Comparison of ENCODE assay signal across 9 cellular contexts in the genomic region with DNA sequence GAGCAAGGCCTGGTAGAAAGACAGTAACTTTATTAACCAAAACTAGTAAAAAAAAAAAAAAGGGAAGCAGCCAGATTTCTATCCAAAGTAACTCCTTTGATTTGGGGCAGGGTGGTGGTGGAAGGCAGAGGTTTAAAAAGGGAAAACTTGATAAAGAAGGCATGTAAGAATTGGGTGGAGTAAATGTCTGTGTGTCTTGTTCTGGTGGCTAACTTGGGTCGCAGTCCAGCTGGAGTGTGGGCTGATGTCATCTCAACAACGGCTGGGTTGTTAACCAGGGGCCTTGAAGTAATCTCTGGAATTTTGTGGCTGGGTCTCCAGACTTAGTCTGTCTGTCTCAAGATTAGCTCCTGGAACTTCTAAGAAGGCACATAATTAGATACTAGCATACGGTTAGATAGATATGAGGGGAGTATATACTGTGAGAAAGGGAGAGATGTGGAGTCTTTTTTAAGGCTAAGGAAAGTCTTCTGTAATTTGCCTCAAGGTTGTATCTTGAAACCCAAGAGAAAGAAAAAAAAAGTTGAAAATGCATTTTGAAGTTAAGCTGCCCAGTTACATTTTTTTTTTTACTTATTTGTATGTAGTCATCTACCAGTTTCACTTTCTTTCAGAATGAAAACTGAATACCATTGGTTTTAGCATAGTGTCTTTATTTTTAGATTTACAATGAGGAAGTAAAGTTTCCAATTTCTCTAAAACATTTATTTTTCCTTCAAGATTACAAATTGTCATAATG. TPM values are rescaled to one million over a fixed set of nuclear protein-coding genes. Genes with fewer than 3 reads are reported as not detected.
A peak's percentile ranks its signal among the peaks of the same experiment; 100 is the strongest.
DNase-seq lines count a peak whose midpoint lies in the region; ATAC-seq, FAIRE-seq and TF ChIP-seq lines count a peak whose summit lies in the region.
"Had no signal": no experiment of that assay in that cellular context is flagged by ENCODE, and none has a peak within 500 bp of the region (broad histone marks: within the 10 kb centered on the region; RNA-seq: fewer than 3 reads in every experiment).

No MANE protein-coding gene starts in this region.

- CTCF ChIA-PET in HEK293T (lab: Yijun Ruan, JAX), result interaction anchor here (0.6 to 1.0 kb wide), 2 partner anchors 22 kb away, joined by 3 read pairs; no protein-coding TSS in a partner anchor

- peak overlapping the region; percentile 22 for H3K27ac Mint-ChIP-seq in activated naive CD8-positive, alpha-beta T cell treated with anti-CD3 and anti-CD28 coated beads, Interleukin-2, amount 10 ng/mL, durations not matched to agents 7 days and 5 days

- POLR2A ChIA-PET in activated naive CD8-positive, alpha-beta T cell treated with anti-CD3 and anti-CD28 coated beads, Interleukin-2, amount 10 ng/mL, durations not matched to agents 7 days and 5 days (lab: Charles Lee), result no interaction called here
- POLR2A ChIA-PET in HEK293T (lab: Yijun Ruan, JAX), result no interaction called here

- TF ChIP-seq POLR2A in vagina (IDR thresholded peaks at IDR 0.05), result no peak

- H3K4me1 Mint-ChIP-seq in activated naive CD8-positive, alpha-beta T cell treated with anti-CD3 and anti-CD28 coated beads, Interleukin-2, amount 10 ng/mL, durations not matched to agents 7 days and 5 days, result peaks cover 8% of the 10 kb centered on the region

- no peak overlapping the region for H3K4me3 Mint-ChIP-seq in activated naive CD8-positive, alpha-beta T cell treated with anti-CD3 and anti-CD28 coated beads, Interleukin-2, amount 10 ng/mL, durations not matched to agents 7 days and 5 days

- no peaks in the 10 kb centered on the region for H3K27me3 Mint-ChIP-seq in activated naive CD8-positive, alpha-beta T cell treated with anti-CD3 and anti-CD28 coated beads, Interleukin-2, amount 10 ng/mL, durations not matched to agents 7 days and 5 days

- no peaks in the 10 kb centered on the region for H3K36me3 ChIP-seq in vagina

- intact Hi-C loops in vagina (cut with DNase I), result no loop called here

- H3K27ac ChIP-seq in vagina, result no peak overlapping the region

- H3K9me3 Mint-ChIP-seq in activated naive CD8-positive, alpha-beta T cell treated with anti-CD3 and anti-CD28 coated beads, Interleukin-2, amount 10 ng/mL, durations not matched to agents 7 days and 5 days, result peaks cover 3% of the 10 kb centered on the region

- no peak for TF ChIP-seq CTCF in vagina (IDR thresholded peaks at IDR 0.05)

- FAIRE-seq in GM19239 (lab: Jason Lieb, UNC), result peak; percentile 82

- H3K36me3 Mint-ChIP-seq in activated naive CD8-positive, alpha-beta T cell treated with anti-CD3 and anti-CD28 coated beads, Interleukin-2, amount 10 ng/mL, durations not matched to agents 7 days and 5 days, result peaks cover 4% of the 10 kb centered on the region

- no peaks in the 10 kb centered on the region for H3K27me3 ChIP-seq in vagina
- H3K27me3 ChIP-seq: body of pancreas had no signal

- H3K9me3 ChIP-seq in vagina, result peaks cover 5% of the 10 kb centered on the region
- H3K9me3 ChIP-seq: body of pancreas had no signal

- H3K4me1 ChIP-seq in vagina, result no peaks in the 10 kb centered on the region

- ATAC-seq in HG03159 (IDR thresholded peaks at IDR 0.05; ENCODE audit: unreplicated experiment), result peak; percentile 88
- no peak for ATAC-seq in activated naive CD8-positive, alpha-beta T cell treated with anti-CD3 and anti-CD28 coated beads, Interleukin-2, amount 10 ng/mL, durations not matched to agents 7 days and 5 days (ENCODE audit: low read depth)
- ATAC-seq: body of pancreas had no signal

- DNase-seq in AG20443 (ENCODE audit: low spot score) (peak; percentile 54), GM19239 (ENCODE audit: insufficient read length, low spot score) (no peak), renal cortical epithelial cell (ENCODE audit: low read depth) (peak; percentile 64), HEK293T (ENCODE audit: extremely low spot score) (no peak), vagina (ENCODE audit: extremely low spot score in 2 of 2) (no peak)
- no peak for DNase-seq in activated naive CD8-positive, alpha-beta T cell treated with anti-CD3 and anti-CD28 coated beads, Interleukin-2, amount 10 ng/mL, durations not matched to agents 7 days and 5 days
- no peak for DNase-seq in activated CD8-positive, alpha-beta memory T cell treated with anti-CD3 and anti-CD28 coated beads, Interleukin-2, amount 50 U/mL, for 4 hours

- H3K4me3 ChIP-seq in vagina, result no peak overlapping the region
- H3K4me3 ChIP-seq: body of pancreas had no signal

TF ChIP-seq in HEK293T, 16 proteins besides CTCF, POLR2A, EP300 and RAD21:
- TF ChIP-seq NFRKB (IDR thresholded peaks at IDR 0.05) (no peak), ARNT (IDR thresholded peaks at IDR 0.05) (no peak), CTBP1 (IDR thresholded peaks at IDR 0.05; ENCODE audit: borderline replicate concordance) (no peak), BHLHE40 (IDR thresholded peaks at IDR 0.05; ENCODE audit: borderline replicate concordance) (no peak), HDGF (IDR thresholded peaks at IDR 0.05; ENCODE audit: borderline replicate concordance) (no peak), SUZ12 (IDR thresholded peaks at IDR 0.05) (no peak), FOXK2 (IDR thresholded peaks at IDR 0.05) (no peak), LEF1 (IDR thresholded peaks at IDR 0.05; ENCODE audit: borderline replicate concordance) (no peak), L3MBTL2 (conservative IDR thresholded peaks at IDR 0.05) (no peak), FOXA1 (IDR thresholded peaks at IDR 0.05) (no peak), PKNOX1 (IDR thresholded peaks at IDR 0.05) (no peak)

RNA-seq across cellular contexts. Expression of gene MTHFD2L, which starts 48.3 kb away (rescaled TPM):
- 1 to 10 TPM; 7.0 to 7.1 TPM for total RNA-seq in activated naive CD8-positive, alpha-beta T cell treated with anti-CD3 and anti-CD28 coated beads, Interleukin-2, amount 10 ng/mL, durations not matched to agents 7 days and 5 days
- 22.2 and 71.8 TPM in 2 replicates for total RNA-seq in renal cortical epithelial cell
- total RNA-seq in vagina, result 15.5 TPM

Comparison
In these comparisons a context has a peak if more than half of its experiments do, and no peak if none do; other contexts are left out.
1. DNase-seq: peak in AG20443 (single experiment) and renal cortical epithelial cell (single experiment); none in GM19239 (single experiment), activated naive CD8-positive, alpha-beta T cell treated with anti-CD3 and anti-CD28 coated beads, Interleukin-2, amount 10 ng/mL, durations not matched to agents 7 days and 5 days (single experiment), HEK293T (single experiment), activated CD8-positive, alpha-beta memory T cell treated with anti-CD3 and anti-CD28 coated beads, Interleukin-2, amount 50 U/mL, for 4 hours (single experiment) and vagina (0 of 2).